In genomic region chr14:96391293-96392118, GRCh38 we compare ENCODE assay signal across 8 cellular contexts. TPM values are rescaled to one million over a fixed set of nuclear protein-coding genes. Genes with fewer than 3 reads are reported as not detected.
DNase-seq lines count a peak whose midpoint lies in the region; FAIRE-seq and TF ChIP-seq lines count a peak whose summit lies in the region.

No MANE protein-coding gene starts in this region.

- TF ChIP-seq CTCF in MM.1S (IDR thresholded peaks at IDR 0.05; ENCODE audit: low read length) (no peak), neutrophil (IDR thresholded peaks at IDR 0.05) (peak; percentile 35)

- no peaks in the 10 kb centered on the region for H3K79me2 ChIP-seq in MM.1S (ENCODE audit: low read length)

- H2AFZ ChIP-seq in MM.1S (ENCODE audit: low read length) = peak overlapping the region; percentile 89

- H3K27ac ChIP-seq in MM.1S (ENCODE audit: low read length) (no peak overlapping the region), neutrophil (peak overlapping the region; percentile 71), substantia nigra (ENCODE audit: low read depth, low read length, poor library complexity, severe bottlenecking) (peak overlapping the region; percentile 92)

- H3K4me1 ChIP-seq in MM.1S (ENCODE audit: low read length) (no peaks in the 10 kb centered on the region), neutrophil (ENCODE audit: control insufficient read depth in 1 of 2, insufficient read depth in 1 of 2, low read depth in 1 of 2, low read length in 1 of 2) (peaks cover 14 to 16% of the 10 kb centered on the region in 2 experiments)

- no peaks in the 10 kb centered on the region for H3K9me2 ChIP-seq in MM.1S (replicated peaks; ENCODE audit: insufficient read depth, low read length)

- H3K4me3 ChIP-seq in MM.1S (ENCODE audit: low read length) = peak overlapping the region; percentile 84
- H3K4me3 ChIP-seq in neutrophil (ENCODE audit: low read depth in 1 of 2, low read length in 1 of 2) = peak overlapping the region; percentile 77 to 85

- FAIRE-seq in frontal cortex (lab: Jason Lieb, UNC) = no peak

- peak; percentile 97 for DNase-seq in GDM1 (lab: John Stamatoyannopoulos, UW)
- peak; percentile 94 for DNase-seq in HCEC 1CT
- DNase-seq in MM.1S = peak; percentile 87
- DNase-seq in SHP77 treated with DMSO at 0.1 percent for 48 hours (lab: John Stamatoyannopoulos, UW) = peak; percentile 78
- peak; percentile 99 for DNase-seq in activated gamma-delta T cell treated with anti-CD3 and anti-CD28 coated beads, Interleukin-2, amount 50 U/mL, for 16 hours (ENCODE audit: low read depth)
- peak; percentile 95 for DNase-seq in frontal cortex (ENCODE audit: low spot score in 2 of 2)
- peak; percentile 73 to 99 (median 95) for DNase-seq in substantia nigra (lab: John Stamatoyannopoulos, UW)

- peak overlapping the region; percentile 64 for H3K9ac ChIP-seq in MM.1S (ENCODE audit: low read length)

- H3K9me3 ChIP-seq in MM.1S (replicated peaks; ENCODE audit: insufficient read depth, low read length) (no peaks in the 10 kb centered on the region), neutrophil (no peaks in the 10 kb centered on the region)

- no peaks in the 10 kb centered on the region for H3K36me3 ChIP-seq in MM.1S (replicated peaks; ENCODE audit: insufficient read depth, low read length)
- H3K36me3 ChIP-seq in neutrophil = peaks cover 10% of the 10 kb centered on the region

- no peaks in the 10 kb centered on the region for H4K20me1 ChIP-seq in MM.1S (ENCODE audit: insufficient read depth, low read length)

- H3K27me3 ChIP-seq in MM.1S (replicated peaks; ENCODE audit: insufficient read depth, low read length) (no peaks in the 10 kb centered on the region), neutrophil (peaks cover 74% of the 10 kb centered on the region)

- H3K4me2 ChIP-seq in MM.1S (ENCODE audit: low read depth, low read length) = peak overlapping the region; percentile 84

- H3F3A ChIP-seq in MM.1S (ENCODE audit: insufficient read depth, low read length) = no peaks in the 10 kb centered on the region

RNA-seq across cellular contexts. Expression of gene AK7, which starts 0.4 kb away (rescaled TPM):
- total RNA-seq in frontal cortex = 1.2 TPM

RNA-seq across cellular contexts. Expression of gene GSKIP, which starts 28.2 kb away (rescaled TPM):
- 39.1 TPM for total RNA-seq in frontal cortex

RNA-seq across cellular contexts. Expression of gene ATG2B, which starts 28.4 kb away (rescaled TPM):
- 36.3 TPM for total RNA-seq in frontal cortex
